ENCODE assay signal across 1 cellular context in the genomic region with DNA sequence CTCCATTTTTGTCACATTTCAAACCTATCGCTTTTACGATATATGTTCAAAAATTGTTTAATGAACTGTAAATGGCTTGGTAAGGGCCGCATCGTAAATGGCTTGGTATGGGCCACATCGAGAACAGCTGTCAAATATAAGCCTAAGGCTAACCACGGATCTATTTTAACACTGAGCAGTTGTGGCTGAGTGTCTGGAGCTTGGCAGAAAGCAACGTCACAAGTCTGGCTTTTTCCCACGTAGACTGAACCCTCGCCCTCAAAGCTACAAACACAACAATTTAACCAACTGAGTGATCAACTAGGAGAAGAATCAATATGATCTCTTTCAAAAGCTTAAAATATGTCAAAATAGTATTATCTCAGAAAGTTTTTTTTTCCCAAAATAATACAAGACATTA.
TF ChIP-seq lines count a peak whose summit lies in the region.

No MANE protein-coding gene starts in this region.

TF ChIP-seq in WTC11, 78 proteins besides CTCF, POLR2A, EP300 and RAD21 (continued from another document):
- TF ChIP-seq, protein P1, sequence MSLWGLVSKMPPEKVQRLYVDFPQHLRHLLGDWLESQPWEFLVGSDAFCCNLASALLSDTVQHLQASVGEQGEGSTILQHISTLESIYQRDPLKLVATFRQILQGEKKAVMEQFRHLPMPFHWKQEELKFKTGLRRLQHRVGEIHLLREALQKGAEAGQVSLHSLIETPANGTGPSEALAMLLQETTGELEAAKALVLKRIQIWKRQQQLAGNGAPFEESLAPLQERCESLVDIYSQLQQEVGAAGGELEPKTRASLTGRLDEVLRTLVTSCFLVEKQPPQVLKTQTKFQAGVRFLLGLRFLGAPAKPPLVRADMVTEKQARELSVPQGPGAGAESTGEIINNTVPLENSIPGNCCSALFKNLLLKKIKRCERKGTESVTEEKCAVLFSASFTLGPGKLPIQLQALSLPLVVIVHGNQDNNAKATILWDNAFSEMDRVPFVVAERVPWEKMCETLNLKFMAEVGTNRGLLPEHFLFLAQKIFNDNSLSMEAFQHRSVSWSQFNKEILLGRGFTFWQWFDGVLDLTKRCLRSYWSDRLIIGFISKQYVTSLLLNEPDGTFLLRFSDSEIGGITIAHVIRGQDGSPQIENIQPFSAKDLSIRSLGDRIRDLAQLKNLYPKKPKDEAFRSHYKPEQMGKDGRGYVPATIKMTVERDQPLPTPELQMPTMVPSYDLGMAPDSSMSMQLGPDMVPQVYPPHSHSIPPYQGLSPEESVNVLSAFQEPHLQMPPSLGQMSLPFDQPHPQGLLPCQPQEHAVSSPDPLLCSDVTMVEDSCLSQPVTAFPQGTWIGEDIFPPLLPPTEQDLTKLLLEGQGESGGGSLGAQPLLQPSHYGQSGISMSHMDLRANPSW (CRISPR knock-in tag; conservative IDR thresholded peaks at IDR 0.05; ENCODE audit: low read depth) = no peak
- TF ChIP-seq, protein P2, sequence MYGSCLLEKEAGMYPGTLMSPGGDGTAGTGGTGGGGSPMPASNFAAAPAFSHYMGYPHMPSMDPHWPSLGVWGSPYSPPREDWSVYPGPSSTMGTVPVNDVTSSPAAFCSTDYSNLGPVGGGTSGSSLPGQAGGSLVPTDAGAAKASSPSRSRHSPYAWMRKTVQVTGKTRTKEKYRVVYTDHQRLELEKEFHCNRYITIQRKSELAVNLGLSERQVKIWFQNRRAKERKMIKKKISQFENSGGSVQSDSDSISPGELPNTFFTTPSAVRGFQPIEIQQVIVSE (CRISPR knock-in tag; IDR thresholded peaks at IDR 0.05; ENCODE audit: borderline replicate concordance) = no peak
- TF ChIP-seq, protein P3, sequence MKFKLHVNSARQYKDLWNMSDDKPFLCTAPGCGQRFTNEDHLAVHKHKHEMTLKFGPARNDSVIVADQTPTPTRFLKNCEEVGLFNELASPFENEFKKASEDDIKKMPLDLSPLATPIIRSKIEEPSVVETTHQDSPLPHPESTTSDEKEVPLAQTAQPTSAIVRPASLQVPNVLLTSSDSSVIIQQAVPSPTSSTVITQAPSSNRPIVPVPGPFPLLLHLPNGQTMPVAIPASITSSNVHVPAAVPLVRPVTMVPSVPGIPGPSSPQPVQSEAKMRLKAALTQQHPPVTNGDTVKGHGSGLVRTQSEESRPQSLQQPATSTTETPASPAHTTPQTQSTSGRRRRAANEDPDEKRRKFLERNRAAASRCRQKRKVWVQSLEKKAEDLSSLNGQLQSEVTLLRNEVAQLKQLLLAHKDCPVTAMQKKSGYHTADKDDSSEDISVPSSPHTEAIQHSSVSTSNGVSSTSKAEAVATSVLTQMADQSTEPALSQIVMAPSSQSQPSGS (CRISPR knock-in tag; IDR thresholded peaks at IDR 0.05; ENCODE audit: borderline replicate concordance, low read depth) = no peak
- TF ChIP-seq JUN (CRISPR knock-in tag; IDR thresholded peaks at IDR 0.05) (no peak), CREB1 (CRISPR knock-in tag; IDR thresholded peaks at IDR 0.05) (no peak), SP1 (CRISPR knock-in tag; conservative IDR thresholded peaks at IDR 0.05) (no peak), NFE2L1 (CRISPR knock-in tag; IDR thresholded peaks at IDR 0.05) (no peak)
